In genomic region chr20:62248890-62249560, GRCh38 we compare ENCODE assay signal across 27 cellular contexts. TPM values are rescaled to one million over a fixed set of nuclear protein-coding genes. Genes with fewer than 3 reads are reported as not detected.
DNase-seq lines count a peak whose midpoint lies in the region; ATAC-seq and TF ChIP-seq lines count a peak whose summit lies in the region.
"Had no signal": no experiment of that assay in that cellular context is flagged by ENCODE, and none has a peak within 500 bp of the region (broad histone marks: within the 10 kb centered on the region; RNA-seq: fewer than 3 reads in every experiment).

No MANE protein-coding gene starts in this region.

- no peak overlapping the region for H3K18ac ChIP-seq in trophoblast cell (ENCODE audit: low read length)

- H3K27me3 ChIP-seq in GM23338 (ENCODE audit: insufficient read depth) (no peaks in the 10 kb centered on the region), trophoblast cell (ENCODE audit: insufficient read depth, low read length) (no peaks in the 10 kb centered on the region), sigmoid colon (no peaks in the 10 kb centered on the region), vagina (no peaks in the 10 kb centered on the region)
- no peaks in the 10 kb centered on the region for H3K27me3 ChIP-seq in CD4-positive, alpha-beta T cell (ENCODE audit: control insufficient read depth, insufficient read depth, low read length)
- H3K27me3 ChIP-seq: BE2C had no signal

- peak overlapping the region; percentile 40 for H3K27ac Mint-ChIP-seq in activated T-cell treated with anti-CD3 and anti-CD28 coated beads, Interleukin-2, amount 50 U/mL, for 24 hours
- H3K27ac Mint-ChIP-seq in GM23338 (no peak overlapping the region; the same call in 1 of the 2 replicates), WTC11 (peak overlapping the region; percentile 36; the same call in 1 of the 2 replicates)
- H3K27ac Mint-ChIP-seq in CD4-positive, alpha-beta T cell, result no peak overlapping the region
- H3K27ac Mint-ChIP-seq: CD8-positive, alpha-beta T cell; HFFc6 had no signal

- H3K4ac ChIP-seq in trophoblast cell (ENCODE audit: low read depth, low read length), result peak overlapping the region; percentile 24

- H2BK5ac ChIP-seq in trophoblast cell (ENCODE audit: low read depth, low read length, poor library complexity), result no peak overlapping the region

- H3K4me1 ChIP-seq in GM23338 (ENCODE audit: insufficient read depth), result no peaks in the 10 kb centered on the region
- no peaks in the 10 kb centered on the region for H3K4me1 ChIP-seq in trophoblast cell (ENCODE audit: control insufficient read depth in 1 of 2, insufficient read depth in 2 of 2, low read length in 2 of 2)
- H3K4me1 ChIP-seq in sigmoid colon, result peaks cover 0 to 7% (median 0%) of the 10 kb centered on the region in 4 donors
- H3K4me1 ChIP-seq in vagina, result peaks cover 50% of the 10 kb centered on the region
- H3K4me1 ChIP-seq: Caco-2, HAP-1 had no signal

- no peak overlapping the region for H2BK120ac ChIP-seq in trophoblast cell (ENCODE audit: insufficient read depth, low read length, poor library complexity)

- H3K79me2 ChIP-seq in GM23338 (replicated peaks; ENCODE audit: insufficient read depth), result peaks cover 90% of the 10 kb centered on the region
- H3K79me2 ChIP-seq in trophoblast cell (ENCODE audit: control insufficient read depth, insufficient read depth, low read length, poor library complexity), result peaks cover 2% of the 10 kb centered on the region

- WGBS in trophoblast cell (ENCODE audit: extremely low coverage, insufficient coverage, insufficient read length), result no CpG with 5 or more reads among the region's 6 CpGs
- 73 to 87% methylated on average over 6 of the region's 6 CpGs for WGBS in sigmoid colon, 2 donors

- H4K8ac ChIP-seq in trophoblast cell (ENCODE audit: low read depth, low read length), result no peak overlapping the region

- no peak for TF ChIP-seq POLR2A in sigmoid colon (IDR thresholded peaks at IDR 0.05)
- no peak for TF ChIP-seq POLR2A in vagina (IDR thresholded peaks at IDR 0.05)

- H3K9me3 ChIP-seq in trophoblast cell (ENCODE audit: insufficient read depth, low read depth, low read length) (no peaks in the 10 kb centered on the region), sigmoid colon (no peaks in the 10 kb centered on the region), vagina (no peaks in the 10 kb centered on the region)
- H3K9me3 ChIP-seq in CD4-positive, alpha-beta T cell (ENCODE audit: control insufficient read depth, low read length), result no peaks in the 10 kb centered on the region
- H3K9me3 ChIP-seq: BE2C, Caco-2, HAP-1 had no signal

- no peak overlapping the region for H2BK12ac ChIP-seq in trophoblast cell (ENCODE audit: low read length)

- no peak for DNase-seq in activated T-cell treated with anti-CD3 and anti-CD28 coated beads, Interleukin-2, amount 50 U/mL, for 24 hours
- DNase-seq in activated T-cell treated with anti-CD3 and anti-CD28 coated beads, Interleukin-2, amount 50 U/mL, for 4 hours, result no peak
- no peak for DNase-seq in GM23338 (ENCODE audit: low spot score)
- no peak for DNase-seq in WTC11 (ENCODE audit: low spot score)
- no peak for DNase-seq in trophoblast cell
- DNase-seq in sigmoid colon, result no peak
- DNase-seq in vagina (ENCODE audit: extremely low spot score in 2 of 2), result no peak
- DNase-seq in CD4-positive, alpha-beta T cell, result no peak
- DNase-seq: BE2C; Caco-2; CD8-positive, alpha-beta T cell; GDM1; GOT3; HFFc6; NCI-H1092 treated with DMSO at 0.1 percent for 48 hours; NCI-H1436; NCI-H1930; NCI-H2107; NCI-H446 treated with DMSO at 0.1 percent for 48 hours; NCI-H526 treated with DMSO at 0.1 percent for 48 hours; SHP77 treated with DMSO at 0.1 percent for 48 hours had no signal

- H3K36me3 ChIP-seq in GM23338 (ENCODE audit: insufficient read depth), result no peaks in the 10 kb centered on the region
- peaks cover 14 to 15% of the 10 kb centered on the region in 2 experiments for H3K36me3 ChIP-seq in trophoblast cell (ENCODE audit: control insufficient read depth in 1 of 2, insufficient read depth in 2 of 2, low read length in 2 of 2)
- H3K36me3 ChIP-seq in sigmoid colon, result peaks cover 0 to 4% (median 0%) of the 10 kb centered on the region in 4 donors
- H3K36me3 ChIP-seq in vagina, result no peaks in the 10 kb centered on the region
- H3K36me3 ChIP-seq: BE2C, HAP-1 had no signal

- no peaks in the 10 kb centered on the region for H3K9me2 ChIP-seq in GM23338 (ENCODE audit: insufficient read depth)

- H3K4me2 ChIP-seq in GM23338, result no peak overlapping the region
- no peak overlapping the region for H3K4me2 ChIP-seq in trophoblast cell (ENCODE audit: low read length)
- H3K4me2 ChIP-seq: KMS-11 had no signal

- no peak overlapping the region for H3K9ac ChIP-seq in trophoblast cell (ENCODE audit: low read length)
- H3K9ac ChIP-seq: KMS-11 had no signal

- H4K91ac ChIP-seq in trophoblast cell (ENCODE audit: low read depth, low read length), result no peak overlapping the region

- intact Hi-C loops in sigmoid colon (cut with DNase I), result no loop called here
- intact Hi-C loops in vagina (cut with DNase I), result no loop called here
- intact Hi-C loops in CD4-positive, alpha-beta T cell (cut with DNase I, micrococcal nuclease), result no loop called here

- CTCF ChIA-PET in WTC11 (lab: Charles Lee), result no interaction called here
- CTCF ChIA-PET in CD4-positive, alpha-beta T cell (lab: Charles Lee), result no interaction called here

- no peaks in the 10 kb centered on the region for H3K79me1 ChIP-seq in trophoblast cell (ENCODE audit: low read length)

- no peak overlapping the region for H4K12ac ChIP-seq in trophoblast cell (ENCODE audit: low read depth, low read length)

- H2AK5ac ChIP-seq in trophoblast cell (ENCODE audit: low read length), result no peak overlapping the region

- no peak overlapping the region for H3K14ac ChIP-seq in trophoblast cell (ENCODE audit: low read length)

- H3K9me3 Mint-ChIP-seq in activated T-cell treated with anti-CD3 and anti-CD28 coated beads, Interleukin-2, amount 50 U/mL, for 24 hours, result no peaks in the 10 kb centered on the region
- no peaks in the 10 kb centered on the region for H3K9me3 Mint-ChIP-seq in activated T-cell treated with anti-CD3 and anti-CD28 coated beads, Interleukin-2, amount 50 U/mL, for 4 hours
- H3K9me3 Mint-ChIP-seq in GM23338, result no peaks in the 10 kb centered on the region
- H3K9me3 Mint-ChIP-seq in WTC11, result no peaks in the 10 kb centered on the region
- H3K9me3 Mint-ChIP-seq in CD4-positive, alpha-beta T cell, result no peaks in the 10 kb centered on the region
- H3K9me3 Mint-ChIP-seq: CD8-positive, alpha-beta T cell; HFFc6; IgD-negative memory B cell had no signal

- H2AFZ ChIP-seq in GM23338 (no peak overlapping the region), trophoblast cell (ENCODE audit: insufficient read depth, low read length, poor library complexity) (no peak overlapping the region)

- peaks cover 15% of the 10 kb centered on the region for H4K20me1 ChIP-seq in GM23338 (replicated peaks; ENCODE audit: insufficient read depth)

- peaks cover 40% of the 10 kb centered on the region for H3K4me1 Mint-ChIP-seq in activated T-cell treated with anti-CD3 and anti-CD28 coated beads, Interleukin-2, amount 50 U/mL, for 24 hours (ENCODE audit: low read depth)
- H3K4me1 Mint-ChIP-seq in activated T-cell treated with anti-CD3 and anti-CD28 coated beads, Interleukin-2, amount 50 U/mL, for 4 hours (ENCODE audit: low read depth), result peaks cover 34% of the 10 kb centered on the region
- peaks cover 19% of the 10 kb centered on the region for H3K4me1 Mint-ChIP-seq in GM23338
- peaks cover 16% of the 10 kb centered on the region for H3K4me1 Mint-ChIP-seq in WTC11
- H3K4me1 Mint-ChIP-seq in CD4-positive, alpha-beta T cell (ENCODE audit: low read depth), result peaks cover 30% of the 10 kb centered on the region

- no peak overlapping the region for H3K23ac ChIP-seq in trophoblast cell (ENCODE audit: low read length)

- POLR2A ChIA-PET in WTC11 (lab: Charles Lee), result no interaction called here
- POLR2A ChIA-PET in CD4-positive, alpha-beta T cell (lab: Charles Lee), result no interaction called here

- 0 out of 2 replicates have a peak, but pooled peaks cover 5% of the 10 kb centered on the region for H3F3A ChIP-seq in GM23338 (replicated peaks; ENCODE audit: low read depth)

- H3K27me3 Mint-ChIP-seq in activated T-cell treated with anti-CD3 and anti-CD28 coated beads, Interleukin-2, amount 50 U/mL, for 24 hours, result no peaks in the 10 kb centered on the region
- no peaks in the 10 kb centered on the region for H3K27me3 Mint-ChIP-seq in activated T-cell treated with anti-CD3 and anti-CD28 coated beads, Interleukin-2, amount 50 U/mL, for 4 hours (ENCODE audit: low read depth)
- peaks cover 15% of the 10 kb centered on the region for H3K27me3 Mint-ChIP-seq in GM23338 (ENCODE audit: insufficient read depth, low read depth, poor library complexity)
- H3K27me3 Mint-ChIP-seq in WTC11 (ENCODE audit: low read depth), result no peaks in the 10 kb centered on the region
- no peaks in the 10 kb centered on the region for H3K27me3 Mint-ChIP-seq in CD4-positive, alpha-beta T cell
- H3K27me3 Mint-ChIP-seq: IgD-negative memory B cell had no signal

- H3K4me3 Mint-ChIP-seq in activated T-cell treated with anti-CD3 and anti-CD28 coated beads, Interleukin-2, amount 50 U/mL, for 24 hours, result no peak overlapping the region
- H3K4me3 Mint-ChIP-seq in activated T-cell treated with anti-CD3 and anti-CD28 coated beads, Interleukin-2, amount 50 U/mL, for 4 hours, result no peak overlapping the region
- H3K4me3 Mint-ChIP-seq in GM23338 (no peak overlapping the region), WTC11 (no peak overlapping the region)
- H3K4me3 Mint-ChIP-seq in CD4-positive, alpha-beta T cell, result no peak overlapping the region
- H3K4me3 Mint-ChIP-seq: CD8-positive, alpha-beta T cell; HFFc6 had no signal

- H3K27ac ChIP-seq in GM23338 (ENCODE audit: low read depth) (peak overlapping the region; percentile 55; the same call in 1 of the 2 replicates), trophoblast cell (ENCODE audit: low read depth, low read length) (no peak overlapping the region), sigmoid colon (no peak overlapping the region), vagina (no peak overlapping the region)
- no peak overlapping the region for H3K27ac ChIP-seq in CD4-positive, alpha-beta T cell (ENCODE audit: low read depth, low read length)
- H3K27ac ChIP-seq: 22Rv1, KMS-11 had no signal

- no peak for ATAC-seq in activated T-cell treated with anti-CD3 and anti-CD28 coated beads, Interleukin-2, amount 50 U/mL, for 4 hours
- ATAC-seq in GM23338, result no peak
- ATAC-seq in WTC11, result no peak
- no peak for ATAC-seq in CD4-positive, alpha-beta T cell (ENCODE audit: poor library complexity)
- ATAC-seq: CD8-positive, alpha-beta T cell; GM12878; Panc1 had no signal

- H3K4me3 ChIP-seq in GM23338, result no peak overlapping the region
- H3K4me3 ChIP-seq in trophoblast cell (ENCODE audit: low read depth, low read length), result no peak overlapping the region
- no peak overlapping the region for H3K4me3 ChIP-seq in sigmoid colon
- H3K4me3 ChIP-seq in vagina, result no peak overlapping the region
- H3K4me3 ChIP-seq: GM12878, HAP-1 had no signal

- no peak for TF ChIP-seq EP300 in sigmoid colon (IDR thresholded peaks at IDR 0.05)

- H3K36me3 Mint-ChIP-seq in activated T-cell treated with anti-CD3 and anti-CD28 coated beads, Interleukin-2, amount 50 U/mL, for 24 hours (ENCODE audit: low read depth), result peaks cover 7% of the 10 kb centered on the region
- H3K36me3 Mint-ChIP-seq in activated T-cell treated with anti-CD3 and anti-CD28 coated beads, Interleukin-2, amount 50 U/mL, for 4 hours (ENCODE audit: insufficient read depth), result peaks cover 2% of the 10 kb centered on the region
- H3K36me3 Mint-ChIP-seq in GM23338 (ENCODE audit: low read depth) (no peaks in the 10 kb centered on the region), WTC11 (no peaks in the 10 kb centered on the region; the same call in 1 of the 2 replicates)
- peaks cover 20% of the 10 kb centered on the region for H3K36me3 Mint-ChIP-seq in CD4-positive, alpha-beta T cell (ENCODE audit: low read depth)

- TF ChIP-seq CTCF in GM23338 (conservative IDR thresholded peaks at IDR 0.05; ENCODE audit: low read depth in 2 of 2), result no peak
- no peak for TF ChIP-seq CTCF in WTC11 (IDR thresholded peaks at IDR 0.05)
- TF ChIP-seq CTCF in sigmoid colon (IDR thresholded peaks at IDR 0.05), result no peak
- no peak for TF ChIP-seq CTCF in vagina (IDR thresholded peaks at IDR 0.05)
- no peak for TF ChIP-seq CTCF in CD4-positive, alpha-beta T cell (IDR thresholded peaks at IDR 0.05)

RNA-seq across cellular contexts. Expression of gene OSBPL2, which starts 10.7 kb away (rescaled TPM):
- total RNA-seq in activated T-cell treated with anti-CD3 and anti-CD28 coated beads, Interleukin-2, amount 50 U/mL, for 4 hours, result 10 to 100 TPM; 17.5 to 22.5 (median 19.2) TPM
- total RNA-seq in GM23338 (2014; rRNA removed; shearing (Covaris generic)), result 24.2 and 31.2 TPM in 2 replicates
- 16.6 and 19.4 TPM in 2 replicates for polyA plus RNA-seq in GM23338 (2016; fragmentation: Nextera tagmentation; extraction: Ambion mirVana)
- total RNA-seq in WTC11 (2021), result 37.8 to 49.5 TPM (median 39.4 TPM) in 3 replicates
- 57.6 and 60.3 TPM in 2 replicates for polyA plus RNA-seq in trophoblast cell (2013)
- total RNA-seq in sigmoid colon, result 10 to 100 TPM; 31.6 to 36.8 (median 32.6) TPM
- polyA plus RNA-seq in sigmoid colon, result 10 to 100 TPM; 27.0 to 36.3 (median 28.0) TPM
- total RNA-seq in vagina, result 51.3 TPM
- 10 to 100 TPM; 52.8 to 54.4 TPM for total RNA-seq in CD4-positive, alpha-beta T cell

RNA-seq across cellular contexts. Expression of gene HRH3, which starts 28.9 kb away (rescaled TPM):
- total RNA-seq in activated T-cell treated with anti-CD3 and anti-CD28 coated beads, Interleukin-2, amount 50 U/mL, for 4 hours, result not detected
- 2.9 and 5.2 TPM in 2 replicates for total RNA-seq in GM23338 (2014; rRNA removed; shearing (Covaris generic))
- polyA plus RNA-seq in GM23338 (2016; fragmentation: Nextera tagmentation; extraction: Ambion mirVana) (1.5 and 2.0 TPM in 2 replicates), sigmoid colon (not detected)
- total RNA-seq in WTC11 (2021) (2.9 to 3.4 TPM (median 3.3 TPM) in 3 replicates), sigmoid colon (not detected), vagina (not detected)
- 0.15 and 0.18 TPM in 2 replicates for polyA plus RNA-seq in trophoblast cell (2013)
- total RNA-seq in CD4-positive, alpha-beta T cell, result not detected
- total RNA-seq: Caco-2; CD8-positive, alpha-beta T cell; GM12878; HFFc6 had no signal
- polyA plus RNA-seq: GM12878, IgD-negative memory B cell had no signal

RNA-seq across cellular contexts. Expression of gene ADRM1, which starts 53.8 kb away (rescaled TPM):
- 100 to 1,000 TPM; 259 to 285 (median 274) TPM for total RNA-seq in activated T-cell treated with anti-CD3 and anti-CD28 coated beads, Interleukin-2, amount 50 U/mL, for 4 hours
- 223 and 243 TPM in 2 replicates for total RNA-seq in GM23338 (2014; rRNA removed; shearing (Covaris generic))
- 206 and 224 TPM in 2 replicates for polyA plus RNA-seq in GM23338 (2016; fragmentation: Nextera tagmentation; extraction: Ambion mirVana)
- total RNA-seq in WTC11 (2021), result 146 to 160 TPM (median 147 TPM) in 3 replicates
- polyA plus RNA-seq in trophoblast cell (2013), result 164 and 175 TPM in 2 replicates
- total RNA-seq in sigmoid colon, result 100 to 1,000 TPM; 100 to 130 (median 119) TPM
- 100 to 1,000 TPM in 1 of 3 donors, 10 to 100 TPM in 2; 61.3 to 102 (median 77.7) TPM for polyA plus RNA-seq in sigmoid colon
- total RNA-seq in vagina, result 110 TPM
- 10 to 100 TPM; 40.8 to 44.3 TPM for total RNA-seq in CD4-positive, alpha-beta T cell

Comparison
In these comparisons a context has a peak if more than half of its experiments do, and no peak if none do; other contexts are left out.
1. H3K27ac Mint-ChIP-seq: peak in activated T-cell treated with anti-CD3 and anti-CD28 coated beads, Interleukin-2, amount 50 U/mL, for 24 hours (single experiment) and WTC11 (single experiment); none in GM23338 (single experiment) and CD4-positive, alpha-beta T cell (single experiment).